In genomic region chr21:39866093-39866492, GRCh38 we compare ENCODE assay signal across 41 cellular contexts. TPM values are rescaled to one million over a fixed set of nuclear protein-coding genes. Genes with fewer than 3 reads are reported as not detected.
"Had no signal": no experiment of that assay in that cellular context is flagged by ENCODE, and none has a peak within 500 bp of the region (broad histone marks: within the 10 kb centered on the region; RNA-seq: fewer than 3 reads in every experiment).

No MANE protein-coding gene starts in this region.

- H3K27ac Mint-ChIP-seq: activated naive CD4-positive, alpha-beta T cell treated with anti-CD3 and anti-CD28 coated beads for 36 hours; activated naive CD4-positive, alpha-beta T cell treated with anti-CD3 and anti-CD28 coated beads, Interleukin-2, amount 10 ng/mL, durations not matched to agents 7 days and 5 days; activated naive CD4-positive, alpha-beta T cell treated with anti-CD3 and anti-CD28 coated beads, Interleukin-2, amount 50 U/mL, for 24 hours; activated naive CD4-positive, alpha-beta T cell treated with anti-CD3 and anti-CD28 coated beads, Interleukin-2, amount 50 U/mL, for 72 hours; activated naive CD8-positive, alpha-beta T cell; activated naive CD8-positive, alpha-beta T cell treated with anti-CD3 and anti-CD28 coated beads for 36 hours; activated naive CD8-positive, alpha-beta T cell treated with anti-CD3 and anti-CD28 coated beads, Interleukin-2, amount 10 ng/mL, durations not matched to agents 7 days and 5 days; activated naive CD8-positive, alpha-beta T cell treated with anti-CD3 and anti-CD28 coated beads, Interleukin-2, amount 50 U/mL, for 24 hours; activated T-cell treated with anti-CD3 and anti-CD28 coated beads, Interleukin-2, amount 50 U/mL, for 24 hours; activated T-cell treated with anti-CD3 and anti-CD28 coated beads, Interleukin-2, amount 50 U/mL, for 72 hours; activated T-helper 1 cell treated with anti-CD3 and anti-CD28 coated beads, Interleukin-12 subunit alpha, Interleukin-12 subunit beta, Interleukin-2, Interleukin-4 antibody, amounts not matched to agents 30 ng/mL and 10 ng/mL and 1 ng/mL, durations not matched to agents 14 hours and 24 hours and 36 hours; activated T-helper 17 cell treated with anti-CD3 and anti-CD28 coated beads, Interleukin-2, amount 50 U/mL, for 72 hours; activated T-helper 2 cell treated with anti-CD3 and anti-CD28 coated beads, Interferon-gamma antibody, Interleukin-2, Interleukin-4, amounts not matched to agents 10 μg/mL and 5 μg/mL and 100 μg/mL, durations not matched to agents 14 hours and 24 hours and 36 hours had no signal

- H3K36me3 ChIP-seq: adrenal gland, ascending aorta, brain microvascular endothelial cell, breast epithelium, cardiac muscle cell had no signal

- H3K27me3 Mint-ChIP-seq: central memory CD8-positive, alpha-beta T cell had no signal

- H3K27ac ChIP-seq: adrenal gland, ascending aorta, body of pancreas, brain microvascular endothelial cell, breast epithelium, cardiac muscle cell had no signal

- DNase-seq: activated effector memory CD4-positive, alpha-beta T cell treated with anti-CD3 and anti-CD28 coated beads, Interleukin-2, amount 50 U/mL, for 16 hours; activated effector memory CD4-positive, alpha-beta T cell treated with Interleukin-2 at 50 U/mL for 16 hours; activated gamma-delta T cell; activated gamma-delta T cell treated with Interleukin-2 at 50 U/mL for 16 hours; activated naive CD4-positive, alpha-beta T cell; activated naive CD4-positive, alpha-beta T cell treated with anti-CD3 and anti-CD28 coated beads for 36 hours; activated naive CD4-positive, alpha-beta T cell treated with anti-CD3 and anti-CD28 coated beads, Interleukin-2, amount 10 ng/mL, durations not matched to agents 7 days and 5 days; activated naive CD4-positive, alpha-beta T cell treated with anti-CD3 and anti-CD28 coated beads, Interleukin-2, amount 50 U/mL, for 16 hours; activated naive CD4-positive, alpha-beta T cell treated with Interleukin-2 at 50 U/mL for 16 hours; activated naive CD8-positive, alpha-beta T cell treated with anti-CD3 and anti-CD28 coated beads for 36 hours; activated naive CD8-positive, alpha-beta T cell treated with anti-CD3 and anti-CD28 coated beads, Interleukin-2, amount 10 ng/mL, durations not matched to agents 7 days and 5 days; activated naive CD8-positive, alpha-beta T cell treated with anti-CD3 and anti-CD28 coated beads, Interleukin-2, amount 50 U/mL, for 24 hours; activated T-cell treated with anti-CD3 and anti-CD28 coated beads, Interleukin-2, amount 50 U/mL, for 1 hour; activated T-cell treated with anti-CD3 and anti-CD28 coated beads, Interleukin-2, amount 50 U/mL, for 24 hours; activated T-cell treated with anti-CD3 and anti-CD28 coated beads, Interleukin-2, amount 50 U/mL, for 4 hours; activated T-cell treated with anti-CD3 and anti-CD28 coated beads, Interleukin-2, amount 50 U/mL, for 48 hours; activated T-cell treated with anti-CD3 and anti-CD28 coated beads, Interleukin-2, amount 50 U/mL, for 72 hours; amniotic stem cell; amygdala; anterior cingulate cortex; aorta; body of pancreas; brain microvascular endothelial cell; caudate nucleus; central memory CD4-positive, alpha-beta T cell; cerebellar nuclear complex had no signal

- H3K27me3 ChIP-seq: adrenal gland, ascending aorta, body of pancreas, brain microvascular endothelial cell had no signal

- H3K4me3 Mint-ChIP-seq: activated naive CD4-positive, alpha-beta T cell treated with anti-CD3 and anti-CD28 coated beads for 36 hours; activated naive CD4-positive, alpha-beta T cell treated with anti-CD3 and anti-CD28 coated beads, Interleukin-2, amount 10 ng/mL, durations not matched to agents 7 days and 5 days; activated naive CD4-positive, alpha-beta T cell treated with anti-CD3 and anti-CD28 coated beads, Interleukin-2, amount 50 U/mL, for 24 hours; activated naive CD8-positive, alpha-beta T cell; activated naive CD8-positive, alpha-beta T cell treated with anti-CD3 and anti-CD28 coated beads for 36 hours; activated naive CD8-positive, alpha-beta T cell treated with anti-CD3 and anti-CD28 coated beads, Interleukin-2, amount 10 ng/mL, durations not matched to agents 7 days and 5 days; activated naive CD8-positive, alpha-beta T cell treated with anti-CD3 and anti-CD28 coated beads, Interleukin-2, amount 50 U/mL, for 24 hours; activated T-cell treated with anti-CD3 and anti-CD28 coated beads, Interleukin-2, amount 50 U/mL, for 24 hours; activated T-cell treated with anti-CD3 and anti-CD28 coated beads, Interleukin-2, amount 50 U/mL, for 4 hours; activated T-cell treated with anti-CD3 and anti-CD28 coated beads, Interleukin-2, amount 50 U/mL, for 72 hours; activated T-helper 1 cell treated with anti-CD3 and anti-CD28 coated beads, Interleukin-12 subunit alpha, Interleukin-12 subunit beta, Interleukin-2, Interleukin-4 antibody, amounts not matched to agents 30 ng/mL and 10 ng/mL and 1 ng/mL, durations not matched to agents 14 hours and 24 hours and 36 hours; activated T-helper 17 cell treated with anti-CD3 and anti-CD28 coated beads, Interleukin-2, amount 50 U/mL, for 72 hours; brain; central memory CD8-positive, alpha-beta T cell had no signal

- H3K4me1 ChIP-seq: ascending aorta, body of pancreas, breast epithelium had no signal

- ATAC-seq: activated naive CD4-positive, alpha-beta T cell treated with anti-CD3 and anti-CD28 coated beads, Interleukin-2, amount 50 U/mL, for 72 hours; activated naive CD8-positive, alpha-beta T cell treated with anti-CD3 and anti-CD28 coated beads, Interleukin-2, amount 50 U/mL, for 24 hours; activated T-cell treated with anti-CD3 and anti-CD28 coated beads, Interleukin-2, amount 50 U/mL, for 4 hours; activated T-cell treated with anti-CD3 and anti-CD28 coated beads, Interleukin-2, amount 50 U/mL, for 72 hours; activated T-helper 17 cell treated with anti-CD3 and anti-CD28 coated beads, Interleukin-2, amount 50 U/mL, for 72 hours; body of pancreas had no signal

- H3K36me3 Mint-ChIP-seq: activated naive CD4-positive, alpha-beta T cell treated with anti-CD3 and anti-CD28 coated beads, Interleukin-2, amount 10 ng/mL, durations not matched to agents 7 days and 5 days; activated naive CD4-positive, alpha-beta T cell treated with anti-CD3 and anti-CD28 coated beads, Interleukin-2, amount 50 U/mL, for 24 hours; activated naive CD4-positive, alpha-beta T cell treated with anti-CD3 and anti-CD28 coated beads, Interleukin-2, amount 50 U/mL, for 72 hours; activated naive CD8-positive, alpha-beta T cell; activated naive CD8-positive, alpha-beta T cell treated with anti-CD3 and anti-CD28 coated beads for 36 hours; activated naive CD8-positive, alpha-beta T cell treated with anti-CD3 and anti-CD28 coated beads, Interleukin-2, amount 10 ng/mL, durations not matched to agents 7 days and 5 days; brain had no signal

- FAIRE-seq: astrocyte had no signal

- H3K4me1 Mint-ChIP-seq: activated naive CD4-positive, alpha-beta T cell treated with anti-CD3 and anti-CD28 coated beads, Interleukin-2, amount 10 ng/mL, durations not matched to agents 7 days and 5 days; activated naive CD4-positive, alpha-beta T cell treated with anti-CD3 and anti-CD28 coated beads, Interleukin-2, amount 50 U/mL, for 24 hours; activated naive CD8-positive, alpha-beta T cell treated with anti-CD3 and anti-CD28 coated beads, Interleukin-2, amount 10 ng/mL, durations not matched to agents 7 days and 5 days; activated naive CD8-positive, alpha-beta T cell treated with anti-CD3 and anti-CD28 coated beads, Interleukin-2, amount 50 U/mL, for 24 hours; activated T-helper 17 cell treated with anti-CD3 and anti-CD28 coated beads, Interleukin-2, amount 50 U/mL, for 72 hours; central memory CD8-positive, alpha-beta T cell had no signal

- H3K9me3 ChIP-seq: adrenal gland, ascending aorta, body of pancreas, breast epithelium had no signal

- H3K9me3 Mint-ChIP-seq: activated naive CD4-positive, alpha-beta T cell treated with anti-CD3 and anti-CD28 coated beads for 36 hours; activated naive CD4-positive, alpha-beta T cell treated with anti-CD3 and anti-CD28 coated beads, Interleukin-2, amount 10 ng/mL, durations not matched to agents 7 days and 5 days; activated naive CD4-positive, alpha-beta T cell treated with anti-CD3 and anti-CD28 coated beads, Interleukin-2, amount 50 U/mL, for 24 hours; activated naive CD4-positive, alpha-beta T cell treated with anti-CD3 and anti-CD28 coated beads, Interleukin-2, amount 50 U/mL, for 72 hours; activated naive CD8-positive, alpha-beta T cell treated with anti-CD3 and anti-CD28 coated beads for 36 hours; activated naive CD8-positive, alpha-beta T cell treated with anti-CD3 and anti-CD28 coated beads, Interleukin-2, amount 10 ng/mL, durations not matched to agents 7 days and 5 days; activated naive CD8-positive, alpha-beta T cell treated with anti-CD3 and anti-CD28 coated beads, Interleukin-2, amount 50 U/mL, for 24 hours; activated T-cell treated with anti-CD3 and anti-CD28 coated beads, Interleukin-2, amount 50 U/mL, for 24 hours; activated T-cell treated with anti-CD3 and anti-CD28 coated beads, Interleukin-2, amount 50 U/mL, for 4 hours; activated T-cell treated with anti-CD3 and anti-CD28 coated beads, Interleukin-2, amount 50 U/mL, for 72 hours; activated T-helper 1 cell treated with anti-CD3 and anti-CD28 coated beads, Interleukin-12 subunit alpha, Interleukin-12 subunit beta, Interleukin-2, Interleukin-4 antibody, amounts not matched to agents 30 ng/mL and 10 ng/mL and 1 ng/mL, durations not matched to agents 14 hours and 24 hours and 36 hours; activated T-helper 17 cell treated with anti-CD3 and anti-CD28 coated beads, Interleukin-2, amount 50 U/mL, for 72 hours; activated T-helper 2 cell treated with anti-CD3 and anti-CD28 coated beads, Interferon-gamma antibody, Interleukin-2, Interleukin-4, amounts not matched to agents 10 μg/mL and 5 μg/mL and 100 μg/mL, durations not matched to agents 14 hours and 24 hours and 36 hours; brain had no signal

- H3K4me3 ChIP-seq: adrenal gland, ascending aorta, body of pancreas, breast epithelium, cardiac muscle cell had no signal

RNA-seq across cellular contexts. Expression of gene PCP4, which starts 1.1 kb away (rescaled TPM):
- total RNA-seq: activated naive CD4-positive, alpha-beta T cell treated with anti-CD3 and anti-CD28 coated beads for 36 hours; activated naive CD4-positive, alpha-beta T cell treated with anti-CD3 and anti-CD28 coated beads, Interleukin-2, amount 50 U/mL, for 72 hours; activated naive CD8-positive, alpha-beta T cell treated with anti-CD3 and anti-CD28 coated beads for 36 hours; activated naive CD8-positive, alpha-beta T cell treated with anti-CD3 and anti-CD28 coated beads, Interleukin-2, amount 10 ng/mL, durations not matched to agents 7 days and 5 days; activated T-cell treated with anti-CD3 and anti-CD28 coated beads, Interleukin-2, amount 50 U/mL, for 4 hours; activated T-cell treated with anti-CD3 and anti-CD28 coated beads, Interleukin-2, amount 50 U/mL, for 72 hours; activated T-helper 1 cell treated with anti-CD3 and anti-CD28 coated beads, Interleukin-12 subunit alpha, Interleukin-12 subunit beta, Interleukin-2, Interleukin-4 antibody, amounts not matched to agents 30 ng/mL and 10 ng/mL and 1 ng/mL, durations not matched to agents 14 hours and 24 hours and 36 hours; activated T-helper 17 cell treated with anti-CD3 and anti-CD28 coated beads, Interleukin-2, amount 50 U/mL, for 72 hours; activated T-helper 2 cell treated with anti-CD3 and anti-CD28 coated beads, Interferon-gamma antibody, Interleukin-2, Interleukin-4, amounts not matched to agents 10 μg/mL and 5 μg/mL and 100 μg/mL, durations not matched to agents 14 hours and 24 hours and 36 hours; ascending aorta; bronchial epithelial cell; cardiac muscle cell; chondrocyte had no signal
